ENCODE assay signal across 9 cellular contexts in the genomic region with DNA sequence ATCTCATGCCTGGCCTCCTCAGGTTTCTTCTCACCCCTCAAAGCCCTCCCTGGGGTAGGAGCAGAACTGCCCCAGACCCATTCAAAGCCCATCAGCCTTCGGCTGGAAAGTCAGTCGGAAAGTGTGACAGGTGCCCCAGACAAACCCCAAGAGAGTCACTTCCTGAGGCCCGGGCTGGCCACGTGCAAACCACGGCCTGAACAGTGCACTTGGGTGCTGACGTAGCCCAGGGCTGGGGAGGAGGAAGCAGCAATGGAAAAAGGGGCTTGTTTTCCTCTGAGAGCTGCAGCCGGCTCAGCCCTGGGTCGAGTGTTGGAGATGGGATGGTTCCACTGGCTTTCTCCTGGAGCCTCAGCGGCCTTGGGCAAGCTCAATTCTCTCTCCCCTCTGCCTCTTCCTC. TPM values are rescaled to one million over a fixed set of nuclear protein-coding genes. Genes with fewer than 3 reads are reported as not detected.
DNase-seq lines count a peak whose midpoint lies in the region; ATAC-seq and TF ChIP-seq lines count a peak whose summit lies in the region.
"Had no signal": no experiment of that assay in that cellular context is flagged by ENCODE, and none has a peak within 500 bp of the region (broad histone marks: within the 10 kb centered on the region; RNA-seq: fewer than 3 reads in every experiment).

No MANE protein-coding gene starts in this region.

- H3K27me3 Mint-ChIP-seq in osteocyte (ENCODE audit: unreplicated experiment): no peaks in the 10 kb centered on the region

- no peak overlapping the region for H3K27ac ChIP-seq in sigmoid colon
- H3K27ac ChIP-seq in SK-N-SH (ENCODE audit: low read depth in 2 of 2, low read length in 1 of 2): no peak overlapping the region

- H3K36me3 Mint-ChIP-seq in osteocyte (ENCODE audit: unreplicated experiment): no peaks in the 10 kb centered on the region

- peak; percentile 29 for ATAC-seq in GM21423 (IDR thresholded peaks at IDR 0.05; ENCODE audit: unreplicated experiment)

- no peaks in the 10 kb centered on the region for H3K9me3 Mint-ChIP-seq in osteocyte (ENCODE audit: unreplicated experiment)

- TF ChIP-seq CTCF in osteocyte (IDR thresholded peaks at IDR 0.05): no peak
- TF ChIP-seq CTCF in sigmoid colon (IDR thresholded peaks at IDR 0.05): no peak
- TF ChIP-seq CTCF in SK-N-SH (IDR thresholded peaks at IDR 0.05): no peak

- TF ChIP-seq RAD21 in SK-N-SH (IDR thresholded peaks at IDR 0.05; ENCODE audit: low read length): no peak

- H3K27me3 ChIP-seq in sigmoid colon (no peaks in the 10 kb centered on the region), SK-N-SH (ENCODE audit: insufficient read depth) (no peaks in the 10 kb centered on the region)

- H3K4me3 ChIP-seq in sigmoid colon: no peak overlapping the region
- H3K4me3 ChIP-seq in SK-N-SH (ENCODE audit: low read depth in 2 of 2, low read length in 1 of 2): no peak overlapping the region
- H3K4me3 ChIP-seq: skin epidermis had no signal

- H3F3A ChIP-seq in SK-N-SH (replicated peaks; ENCODE audit: insufficient read depth): peaks cover 2% of the 10 kb centered on the region

- no peak overlapping the region for H3K27ac Mint-ChIP-seq in osteocyte (ENCODE audit: unreplicated experiment)

- CTCF ChIA-PET in SK-N-SH (lab: Yijun Ruan, JAX): interaction anchor here (8.7 to 11.7 kb wide), 2 partner anchors 10 to 41 kb away, joined by 131 to 196 read pairs; no protein-coding TSS in a partner anchor

- H2AFZ ChIP-seq in SK-N-SH (ENCODE audit: low read depth): no peak overlapping the region

- H3K9ac ChIP-seq in SK-N-SH: no peak overlapping the region

- peak; percentile 87 to 91 for DNase-seq in activated CD4-positive, alpha-beta T cell treated with anti-CD3 and anti-CD28 coated beads for 4 hours
- peak; percentile 72 to 90 for DNase-seq in dermis microvascular lymphatic vessel endothelial cell (ENCODE audit: low read depth in 2 of 2)
- peak; percentile 63 for DNase-seq in stimulated activated CD8-positive, alpha-beta memory T cell treated with anti-CD3 and anti-CD28 coated beads, Interleukin-15, amount 100 ng/mL, for 24 hours (ENCODE audit: low read depth)
- DNase-seq in osteocyte (ENCODE audit: extremely low spot score, unreplicated experiment): no peak
- no peak for DNase-seq in sigmoid colon
- no peak for DNase-seq in kidney tubule cell (ENCODE audit: low spot score)
- DNase-seq in SK-N-SH: no peak

- peaks cover 0 to 22% (median 16%) of the 10 kb centered on the region in 4 donors for H3K4me1 ChIP-seq in sigmoid colon
- H3K4me1 ChIP-seq in SK-N-SH (ENCODE audit: control insufficient read depth in 1 of 2, insufficient read depth in 2 of 2, low read depth in 1 of 2, low read length in 1 of 2): peaks cover 0 to 6% of the 10 kb centered on the region in 2 experiments; a peak in 1 of 4 replicates

- no peak overlapping the region for H3K4me2 ChIP-seq in SK-N-SH

- H3K9me3 ChIP-seq in sigmoid colon (no peaks in the 10 kb centered on the region), SK-N-SH (no peaks in the 10 kb centered on the region)

- no peak for TF ChIP-seq POLR2A in sigmoid colon (IDR thresholded peaks at IDR 0.05)

- TF ChIP-seq EP300 in sigmoid colon (IDR thresholded peaks at IDR 0.05) (no peak), SK-N-SH (IDR thresholded peaks at IDR 0.05; ENCODE audit: borderline replicate concordance in 1 of 2, low read depth in 1 of 2, low read length in 1 of 2) (no peak)

- H3K4me3 Mint-ChIP-seq in osteocyte (ENCODE audit: unreplicated experiment): no peak overlapping the region

- H3K4me1 Mint-ChIP-seq in osteocyte (ENCODE audit: unreplicated experiment): peaks cover 8% of the 10 kb centered on the region

- POLR2A ChIA-PET in SK-N-SH (lab: Yijun Ruan, JAX): no interaction called here

- WGBS in sigmoid colon, 2 donors: 51 to 85% methylated on average over 9 of the region's 9 CpGs
- WGBS in SK-N-SH (ENCODE audit: low lambda C conversion rate): 92% methylated on average over 8 of the region's 9 CpGs

- intact Hi-C loops in sigmoid colon (cut with DNase I): no loop called here

- H3K36me3 ChIP-seq in sigmoid colon (no peaks in the 10 kb centered on the region), SK-N-SH (replicated peaks in 1 of 2; ENCODE audit: control insufficient read depth in 1 of 2, insufficient read depth in 2 of 2, low read length in 1 of 2) (no peaks in the 10 kb centered on the region)

- no peaks in the 10 kb centered on the region for H3K9me2 ChIP-seq in SK-N-SH

- H3K79me2 ChIP-seq in SK-N-SH (ENCODE audit: insufficient read depth): no peaks in the 10 kb centered on the region

- H4K20me1 ChIP-seq in SK-N-SH (ENCODE audit: insufficient read depth): no peaks in the 10 kb centered on the region

TF ChIP-seq in SK-N-SH, 30 proteins besides CTCF, POLR2A, EP300 and RAD21:
- TF ChIP-seq, protein P1, sequence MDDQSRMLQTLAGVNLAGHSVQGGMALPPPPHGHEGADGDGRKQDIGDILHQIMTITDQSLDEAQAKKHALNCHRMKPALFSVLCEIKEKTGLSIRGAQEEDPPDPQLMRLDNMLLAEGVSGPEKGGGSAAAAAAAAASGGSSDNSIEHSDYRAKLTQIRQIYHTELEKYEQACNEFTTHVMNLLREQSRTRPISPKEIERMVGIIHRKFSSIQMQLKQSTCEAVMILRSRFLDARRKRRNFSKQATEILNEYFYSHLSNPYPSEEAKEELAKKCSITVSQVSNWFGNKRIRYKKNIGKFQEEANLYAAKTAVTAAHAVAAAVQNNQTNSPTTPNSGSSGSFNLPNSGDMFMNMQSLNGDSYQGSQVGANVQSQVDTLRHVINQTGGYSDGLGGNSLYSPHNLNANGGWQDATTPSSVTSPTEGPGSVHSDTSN (IDR thresholded peaks at IDR 0.05): no peak
- TF ChIP-seq RFX5 (IDR thresholded peaks at IDR 0.05; ENCODE audit: low read length): no peak
- TF ChIP-seq, protein P2, sequence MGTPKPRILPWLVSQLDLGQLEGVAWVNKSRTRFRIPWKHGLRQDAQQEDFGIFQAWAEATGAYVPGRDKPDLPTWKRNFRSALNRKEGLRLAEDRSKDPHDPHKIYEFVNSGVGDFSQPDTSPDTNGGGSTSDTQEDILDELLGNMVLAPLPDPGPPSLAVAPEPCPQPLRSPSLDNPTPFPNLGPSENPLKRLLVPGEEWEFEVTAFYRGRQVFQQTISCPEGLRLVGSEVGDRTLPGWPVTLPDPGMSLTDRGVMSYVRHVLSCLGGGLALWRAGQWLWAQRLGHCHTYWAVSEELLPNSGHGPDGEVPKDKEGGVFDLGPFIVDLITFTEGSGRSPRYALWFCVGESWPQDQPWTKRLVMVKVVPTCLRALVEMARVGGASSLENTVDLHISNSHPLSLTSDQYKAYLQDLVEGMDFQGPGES (IDR thresholded peaks at IDR 0.05; ENCODE audit: low read depth, low read length): no peak
- TF ChIP-seq CHD2 (IDR thresholded peaks at IDR 0.05; ENCODE audit: low read length, partially characterized antibody): no peak
- TF ChIP-seq, protein P3, sequence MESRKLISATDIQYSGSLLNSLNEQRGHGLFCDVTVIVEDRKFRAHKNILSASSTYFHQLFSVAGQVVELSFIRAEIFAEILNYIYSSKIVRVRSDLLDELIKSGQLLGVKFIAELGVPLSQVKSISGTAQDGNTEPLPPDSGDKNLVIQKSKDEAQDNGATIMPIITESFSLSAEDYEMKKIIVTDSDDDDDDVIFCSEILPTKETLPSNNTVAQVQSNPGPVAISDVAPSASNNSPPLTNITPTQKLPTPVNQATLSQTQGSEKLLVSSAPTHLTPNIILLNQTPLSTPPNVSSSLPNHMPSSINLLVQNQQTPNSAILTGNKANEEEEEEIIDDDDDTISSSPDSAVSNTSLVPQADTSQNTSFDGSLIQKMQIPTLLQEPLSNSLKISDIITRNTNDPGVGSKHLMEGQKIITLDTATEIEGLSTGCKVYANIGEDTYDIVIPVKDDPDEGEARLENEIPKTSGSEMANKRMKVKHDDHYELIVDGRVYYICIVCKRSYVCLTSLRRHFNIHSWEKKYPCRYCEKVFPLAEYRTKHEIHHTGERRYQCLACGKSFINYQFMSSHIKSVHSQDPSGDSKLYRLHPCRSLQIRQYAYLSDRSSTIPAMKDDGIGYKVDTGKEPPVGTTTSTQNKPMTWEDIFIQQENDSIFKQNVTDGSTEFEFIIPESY (IDR thresholded peaks at IDR 0.05; ENCODE audit: borderline replicate concordance, low read depth): no peak
- no peak for TF ChIP-seq ELF1 (IDR thresholded peaks at IDR 0.05)
- no peak for TF ChIP-seq SMC3 (IDR thresholded peaks at IDR 0.05; ENCODE audit: low read depth, low read length)
- TF ChIP-seq NFIC (IDR thresholded peaks at IDR 0.05; ENCODE audit: borderline replicate concordance): no peak
- TF ChIP-seq GATA2 (CRISPR knock-in tag; IDR thresholded peaks at IDR 0.05): no peak
- TF ChIP-seq YY1 (IDR thresholded peaks at IDR 0.05; ENCODE audit: low read depth): no peak
- no peak for TF ChIP-seq MEF2A (IDR thresholded peaks at IDR 0.05; ENCODE audit: borderline replicate concordance, low read depth)
- no peak for TF ChIP-seq TAF1 (IDR thresholded peaks at IDR 0.05; ENCODE audit: borderline replicate concordance, low read depth, low read length)

RNA-seq across cellular contexts. Expression of a gene that starts 6.0 kb away (rescaled TPM):
- 0.90 and 3.7 TPM in 2 replicates for total RNA-seq in dermis microvascular lymphatic vessel endothelial cell
- total RNA-seq in osteocyte: 219 and 415 TPM in 2 replicates
- 100 to 1,000 TPM in 1 of 4 donors, 10 to 100 TPM in 3; 18.5 to 146 (median 62.0) TPM for total RNA-seq in sigmoid colon
- polyA plus RNA-seq in sigmoid colon: 10 to 100 TPM; 17.6 to 85.0 (median 69.1) TPM
- 28.4 and 48.0 TPM in 2 replicates for polyA plus RNA-seq in SK-N-SH (2012; rRNA removed)
- polyA plus RNA-seq in SK-N-SH (2012; cell fraction: cytosol; rRNA removed): 28.1 and 41.7 TPM in 2 replicates
- 81.7 and 86.6 TPM in 2 replicates for polyA plus RNA-seq in SK-N-SH (2012; cell fraction: nucleus; rRNA removed)

RNA-seq across cellular contexts. Expression of a gene that starts 20.5 kb away (rescaled TPM):
- 1.2 and 1.6 TPM in 2 replicates for total RNA-seq in dermis microvascular lymphatic vessel endothelial cell
- total RNA-seq in osteocyte: 15.4 and 18.3 TPM in 2 replicates
- total RNA-seq in sigmoid colon: 10 to 100 TPM in 3 of 4 donors, 1 to 10 TPM in 1; 7.7 to 24.6 (median 14.8) TPM
- 1 to 10 TPM in 2 of 3 donors, under 1 TPM in 1; 0.92 to 4.8 (median 3.7) TPM for polyA plus RNA-seq in sigmoid colon
- 25.4 and 31.2 TPM in 2 replicates for polyA plus RNA-seq in SK-N-SH (2012; rRNA removed)
- polyA plus RNA-seq in SK-N-SH (2012; cell fraction: cytosol; rRNA removed): 22.8 and 24.0 TPM in 2 replicates
- polyA plus RNA-seq in SK-N-SH (2012; cell fraction: nucleus; rRNA removed): 63.3 and 71.6 TPM in 2 replicates

Comparison
In these comparisons a context has a peak if more than half of its experiments do, and no peak if none do; other contexts are left out.
1. DNase-seq: peak in activated CD4-positive, alpha-beta T cell treated with anti-CD3 and anti-CD28 coated beads for 4 hours (2 of 2), dermis microvascular lymphatic vessel endothelial cell (2 of 2) and stimulated activated CD8-positive, alpha-beta memory T cell treated with anti-CD3 and anti-CD28 coated beads, Interleukin-15, amount 100 ng/mL, for 24 hours (single experiment); none in osteocyte (single experiment), sigmoid colon (single experiment), kidney tubule cell (single experiment) and SK-N-SH (single experiment).